9 cellular contexts compared by ENCODE assay signal in genomic region chr7:55020481-55020871, GRCh38. TPM values are rescaled to one million over a fixed set of nuclear protein-coding genes. Genes with fewer than 3 reads are reported as not detected.
A peak's percentile ranks its signal among the peaks of the same experiment; 100 is the strongest.
DNase-seq lines count a peak whose midpoint lies in the region; ATAC-seq and TF ChIP-seq lines count a peak whose summit lies in the region.
"Had no signal": no experiment of that assay in that cellular context is flagged by ENCODE, and none has a peak within 500 bp of the region (broad histone marks: within the 10 kb centered on the region; RNA-seq: fewer than 3 reads in every experiment).

No MANE protein-coding gene starts in this region.

- ATAC-seq in GM19452 (IDR thresholded peaks at IDR 0.05; ENCODE audit: unreplicated experiment) (no peak), GM19395 (IDR thresholded peaks at IDR 0.05; ENCODE audit: unreplicated experiment) (no peak)

- H3K27ac Mint-ChIP-seq in nephron progenitor cell, result no peak overlapping the region
- H3K27ac Mint-ChIP-seq: activated naive CD4-positive, alpha-beta T cell treated with anti-CD3 and anti-CD28 coated beads, Interleukin-2, amount 50 U/mL, for 24 hours had no signal

- H3K4me1 Mint-ChIP-seq in nephron progenitor cell, result no peaks in the 10 kb centered on the region

- H3K36me3 Mint-ChIP-seq in nephron progenitor cell (ENCODE audit: low read depth), result no peaks in the 10 kb centered on the region
- H3K36me3 Mint-ChIP-seq: activated naive CD4-positive, alpha-beta T cell treated with anti-CD3 and anti-CD28 coated beads, Interleukin-2, amount 50 U/mL, for 24 hours had no signal

- POLR2A ChIA-PET in AG04450 (lab: Yijun Ruan, JAX), result interaction anchor here (0.6 to 2.4 kb wide), 7 partner anchors 45 to 350 kb away, joined by 3 to 10 read pairs (median 4); no protein-coding TSS in a partner anchor

- CTCF ChIA-PET in AG04450 (lab: Charles Lee), result interaction anchor here (1.0 to 3.4 kb wide), 3 partner anchors 232 to 246 kb away, joined by 3 to 16 read pairs (median 3); no protein-coding TSS in a partner anchor

- no peak overlapping the region for H3K27ac ChIP-seq in AG04450 (ENCODE audit: low read depth, low read length)

- H3K27me3 ChIP-seq in AG04450 (ENCODE audit: control insufficient read depth, insufficient read depth, low read length), result no peaks in the 10 kb centered on the region

- peak overlapping the region; percentile 71 for H3K4me3 Mint-ChIP-seq in nephron progenitor cell
- H3K4me3 Mint-ChIP-seq: activated naive CD4-positive, alpha-beta T cell treated with anti-CD3 and anti-CD28 coated beads, Interleukin-2, amount 50 U/mL, for 24 hours had no signal

- TF ChIP-seq CTCF in AG04450 (IDR thresholded peaks at IDR 0.05; ENCODE audit: low read depth, low read length) (no peak), nephron progenitor cell (IDR thresholded peaks at IDR 0.05) (no peak)

- H3K4me3 ChIP-seq in AG04450 (ENCODE audit: low read depth, low read length), result peak overlapping the region; percentile 77

- H3K27me3 Mint-ChIP-seq in nephron progenitor cell (ENCODE audit: low read depth, poor library complexity), result peaks cover 99% of the 10 kb centered on the region

- DNase-seq in AG04450 (ENCODE audit: low read depth, low spot score) (no peak), NCI-H226 (peak; percentile 64), fibroblast of gingiva (ENCODE audit: low read depth) (peak; percentile 74), nephron progenitor cell (no peak), NCI-H146 (lab: John Stamatoyannopoulos, UW) (no peak), NCI-H1048 (lab: John Stamatoyannopoulos, UW) (no peak)

- no peaks in the 10 kb centered on the region; the same call in 1 of the 2 replicates for H3K9me3 ChIP-seq in AG04450 (ENCODE audit: control insufficient read depth, insufficient read depth, low read length)

- H3K9me3 Mint-ChIP-seq in nephron progenitor cell, result no peaks in the 10 kb centered on the region

RNA-seq across cellular contexts. Expression of gene EGFR, which starts 1.7 kb away (rescaled TPM):
- polyA plus RNA-seq in AG04450 (2011; rRNA removed), result 59.0 and 62.6 TPM in 2 replicates
- 153 and 159 TPM in 2 replicates for polyA minus RNA-seq in AG04450 (2011; rRNA and poly(A)+ RNA removed)

Comparison
In these comparisons a context has a peak if more than half of its experiments do, and no peak if none do; other contexts are left out.
1. DNase-seq: peak in NCI-H226 (single experiment) and fibroblast of gingiva (single experiment); none in AG04450 (single experiment), nephron progenitor cell (single experiment), NCI-H146 (single experiment) and NCI-H1048 (single experiment).